ENCODE assay signal across 17 cellular contexts in the genomic region with DNA sequence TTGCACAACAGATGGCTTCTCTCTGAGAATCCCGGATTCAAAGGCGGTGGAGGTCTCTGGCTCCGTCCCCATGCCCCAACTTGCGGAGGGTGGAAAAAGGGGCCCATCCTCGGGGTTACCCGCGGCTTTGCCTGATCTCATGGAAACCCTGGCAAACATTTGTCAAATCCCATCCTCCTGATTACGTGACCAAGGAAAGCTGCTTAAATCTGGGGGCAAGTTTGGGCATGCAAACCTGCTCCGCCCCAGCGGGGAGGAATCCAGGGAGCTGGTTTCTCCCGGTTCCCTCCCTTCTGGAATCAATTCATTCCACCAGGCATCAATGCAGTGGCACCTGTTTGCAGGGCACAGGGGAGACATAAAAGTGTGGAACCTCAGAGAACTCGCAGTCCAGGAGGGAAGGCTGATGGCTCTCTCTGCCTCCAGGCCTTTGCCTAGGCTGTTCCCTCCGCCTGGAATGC. TPM values are rescaled to one million over a fixed set of nuclear protein-coding genes. Genes with fewer than 3 reads are reported as not detected.
DNase-seq lines count a peak whose midpoint lies in the region; ATAC-seq and TF ChIP-seq lines count a peak whose summit lies in the region.
"Had no signal": no experiment of that assay in that cellular context is flagged by ENCODE, and none has a peak within 500 bp of the region (broad histone marks: within the 10 kb centered on the region; RNA-seq: fewer than 3 reads in every experiment).

No MANE protein-coding gene starts in this region.

- no peak for TF ChIP-seq CTCF in esophagus squamous epithelium (IDR thresholded peaks at IDR 0.05)

- POLR2A ChIA-PET in activated CD4-positive, alpha-beta T cell treated with anti-CD3 and anti-CD28 coated beads, Interleukin-2, amount 10 ng/mL, durations not matched to agents 7 days and 5 days (lab: Charles Lee): no interaction called here

- no peak for TF ChIP-seq POLR2A in esophagus squamous epithelium (IDR thresholded peaks at IDR 0.05)

- WGBS in esophagus squamous epithelium, 2 donors: 33 to 61% methylated on average over 4 of the region's 13 CpGs

- peak overlapping the region in 1 of 4 donors; percentile 18 for H3K4me3 ChIP-seq in esophagus squamous epithelium
- H3K4me3 ChIP-seq: GM12878, Peyer's patch, tibial artery had no signal

- ATAC-seq in SK-N-SH treated with all-trans-retinoic acid at 6 μM for 48 hours: no peak
- ATAC-seq: activated T-cell treated with anti-CD3 and anti-CD28 coated beads, Interleukin-2, amount 50 U/mL, for 4 hours; GM12878; naive thymus-derived CD4-positive, alpha-beta T cell; T-helper 17 cell had no signal

- H3K9me3 ChIP-seq in esophagus squamous epithelium: no peaks in the 10 kb centered on the region
- H3K9me3 ChIP-seq: Peyer's patch, tibial artery had no signal

- no peaks in the 10 kb centered on the region for H3K9me3 Mint-ChIP-seq in activated CD4-positive, alpha-beta T cell treated with anti-CD3 and anti-CD28 coated beads, Interleukin-2, amount 10 ng/mL, durations not matched to agents 7 days and 5 days
- H3K9me3 Mint-ChIP-seq: activated T-cell treated with anti-CD3 and anti-CD28 coated beads, Interleukin-2, amount 50 U/mL, for 4 hours; naive thymus-derived CD4-positive, alpha-beta T cell had no signal

- intact Hi-C loops in esophagus squamous epithelium (cut with DNase I): no loop called here

- H3K4me1 ChIP-seq in esophagus squamous epithelium: peaks cover 17 to 63% (median 29%) of the 10 kb centered on the region in 3 donors
- H3K4me1 ChIP-seq: Peyer's patch had no signal

- in situ Hi-C loops in ACHN (cut with HindIII; ENCODE audit: low pct_ligation_motif_present, low pct_unique_long_range_greater_than_20kb, low sequenced_read_pairs): no loop called here

- H3K4me3 Mint-ChIP-seq in activated CD4-positive, alpha-beta T cell treated with anti-CD3 and anti-CD28 coated beads, Interleukin-2, amount 10 ng/mL, durations not matched to agents 7 days and 5 days: no peak overlapping the region
- H3K4me3 Mint-ChIP-seq: activated T-cell treated with anti-CD3 and anti-CD28 coated beads, Interleukin-2, amount 50 U/mL, for 4 hours; naive thymus-derived CD4-positive, alpha-beta T cell; T-helper 17 cell had no signal

- H3K36me3 Mint-ChIP-seq in activated CD4-positive, alpha-beta T cell treated with anti-CD3 and anti-CD28 coated beads, Interleukin-2, amount 10 ng/mL, durations not matched to agents 7 days and 5 days (ENCODE audit: low read depth): no peaks in the 10 kb centered on the region
- H3K36me3 Mint-ChIP-seq: naive thymus-derived CD4-positive, alpha-beta T cell had no signal

- H3K4me1 Mint-ChIP-seq in activated CD4-positive, alpha-beta T cell treated with anti-CD3 and anti-CD28 coated beads, Interleukin-2, amount 10 ng/mL, durations not matched to agents 7 days and 5 days: no peaks in the 10 kb centered on the region
- H3K4me1 Mint-ChIP-seq: T-helper 17 cell had no signal

- peaks cover 4% of the 10 kb centered on the region for H3K27me3 Mint-ChIP-seq in activated CD4-positive, alpha-beta T cell treated with anti-CD3 and anti-CD28 coated beads, Interleukin-2, amount 10 ng/mL, durations not matched to agents 7 days and 5 days

- H3K27ac ChIP-seq in esophagus squamous epithelium: peak overlapping the region; percentile 61 to 89 (median 76)
- H3K27ac ChIP-seq: Peyer's patch, tibial artery had no signal

- no peaks in the 10 kb centered on the region for H3K36me3 ChIP-seq in esophagus squamous epithelium
- H3K36me3 ChIP-seq: Peyer's patch, tibial artery had no signal

- no peak overlapping the region for H3K27ac Mint-ChIP-seq in activated CD4-positive, alpha-beta T cell treated with anti-CD3 and anti-CD28 coated beads, Interleukin-2, amount 10 ng/mL, durations not matched to agents 7 days and 5 days
- H3K27ac Mint-ChIP-seq: T-helper 17 cell had no signal

- H3K27me3 ChIP-seq in esophagus squamous epithelium: peaks cover 0 to 7% (median 0%) of the 10 kb centered on the region in 4 donors
- H3K27me3 ChIP-seq: Peyer's patch had no signal

- DNase-seq in DMS153 (lab: John Stamatoyannopoulos, UW) (peak; percentile 79), NCI-H146 (lab: John Stamatoyannopoulos, UW) (peak; percentile 76), NCI-H748 treated with DMSO at 0.1 percent for 48 hours (lab: John Stamatoyannopoulos, UW) (peak; percentile 50), esophagus squamous epithelium (lab: John Stamatoyannopoulos, UW) (no peak), ACHN (no peak), SK-N-DZ (ENCODE audit: low spot score) (no peak)
- no peak for DNase-seq in activated CD4-positive, alpha-beta T cell treated with anti-CD3 and anti-CD28 coated beads, Interleukin-2, amount 10 ng/mL, durations not matched to agents 7 days and 5 days
- DNase-seq: activated CD4-positive, alpha-beta T cell treated with anti-CD3 and anti-CD28 coated beads, Interleukin-2, amount 50 U/mL, for 1 hour; activated T-cell treated with anti-CD3 and anti-CD28 coated beads, Interleukin-2, amount 50 U/mL, for 4 hours; KBM-7; naive thymus-derived CD4-positive, alpha-beta T cell; NCI-H2029; Peyer's patch; T-helper 17 cell; tibial artery had no signal

- CTCF ChIA-PET in activated CD4-positive, alpha-beta T cell treated with anti-CD3 and anti-CD28 coated beads, Interleukin-2, amount 10 ng/mL, durations not matched to agents 7 days and 5 days (lab: Charles Lee): no interaction called here

TF ChIP-seq in SK-N-SH treated with all-trans-retinoic acid at 6 μM for 48 hours, 23 proteins besides CTCF, POLR2A, EP300 and RAD21:
- TF ChIP-seq TOX (CRISPR knock-in tag; IDR thresholded peaks at IDR 0.05; ENCODE audit: borderline replicate concordance): no peak
- TF ChIP-seq, protein P1, sequence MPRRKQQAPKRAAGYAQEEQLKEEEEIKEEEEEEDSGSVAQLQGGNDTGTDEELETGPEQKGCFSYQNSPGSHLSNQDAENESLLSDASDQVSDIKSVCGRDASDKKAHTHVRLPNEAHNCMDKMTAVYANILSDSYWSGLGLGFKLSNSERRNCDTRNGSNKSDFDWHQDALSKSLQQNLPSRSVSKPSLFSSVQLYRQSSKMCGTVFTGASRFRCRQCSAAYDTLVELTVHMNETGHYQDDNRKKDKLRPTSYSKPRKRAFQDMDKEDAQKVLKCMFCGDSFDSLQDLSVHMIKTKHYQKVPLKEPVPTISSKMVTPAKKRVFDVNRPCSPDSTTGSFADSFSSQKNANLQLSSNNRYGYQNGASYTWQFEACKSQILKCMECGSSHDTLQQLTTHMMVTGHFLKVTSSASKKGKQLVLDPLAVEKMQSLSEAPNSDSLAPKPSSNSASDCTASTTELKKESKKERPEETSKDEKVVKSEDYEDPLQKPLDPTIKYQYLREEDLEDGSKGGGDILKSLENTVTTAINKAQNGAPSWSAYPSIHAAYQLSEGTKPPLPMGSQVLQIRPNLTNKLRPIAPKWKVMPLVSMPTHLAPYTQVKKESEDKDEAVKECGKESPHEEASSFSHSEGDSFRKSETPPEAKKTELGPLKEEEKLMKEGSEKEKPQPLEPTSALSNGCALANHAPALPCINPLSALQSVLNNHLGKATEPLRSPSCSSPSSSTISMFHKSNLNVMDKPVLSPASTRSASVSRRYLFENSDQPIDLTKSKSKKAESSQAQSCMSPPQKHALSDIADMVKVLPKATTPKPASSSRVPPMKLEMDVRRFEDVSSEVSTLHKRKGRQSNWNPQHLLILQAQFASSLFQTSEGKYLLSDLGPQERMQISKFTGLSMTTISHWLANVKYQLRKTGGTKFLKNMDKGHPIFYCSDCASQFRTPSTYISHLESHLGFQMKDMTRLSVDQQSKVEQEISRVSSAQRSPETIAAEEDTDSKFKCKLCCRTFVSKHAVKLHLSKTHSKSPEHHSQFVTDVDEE (CRISPR knock-in tag; IDR thresholded peaks at IDR 0.05): no peak
- no peak for TF ChIP-seq ARNTL (CRISPR knock-in tag; IDR thresholded peaks at IDR 0.05; ENCODE audit: borderline replicate concordance, low read depth)
- no peak for TF ChIP-seq OSR1 (CRISPR knock-in tag; IDR thresholded peaks at IDR 0.05)
- TF ChIP-seq RARB (CRISPR knock-in tag; IDR thresholded peaks at IDR 0.05): no peak
- TF ChIP-seq, protein P2, sequence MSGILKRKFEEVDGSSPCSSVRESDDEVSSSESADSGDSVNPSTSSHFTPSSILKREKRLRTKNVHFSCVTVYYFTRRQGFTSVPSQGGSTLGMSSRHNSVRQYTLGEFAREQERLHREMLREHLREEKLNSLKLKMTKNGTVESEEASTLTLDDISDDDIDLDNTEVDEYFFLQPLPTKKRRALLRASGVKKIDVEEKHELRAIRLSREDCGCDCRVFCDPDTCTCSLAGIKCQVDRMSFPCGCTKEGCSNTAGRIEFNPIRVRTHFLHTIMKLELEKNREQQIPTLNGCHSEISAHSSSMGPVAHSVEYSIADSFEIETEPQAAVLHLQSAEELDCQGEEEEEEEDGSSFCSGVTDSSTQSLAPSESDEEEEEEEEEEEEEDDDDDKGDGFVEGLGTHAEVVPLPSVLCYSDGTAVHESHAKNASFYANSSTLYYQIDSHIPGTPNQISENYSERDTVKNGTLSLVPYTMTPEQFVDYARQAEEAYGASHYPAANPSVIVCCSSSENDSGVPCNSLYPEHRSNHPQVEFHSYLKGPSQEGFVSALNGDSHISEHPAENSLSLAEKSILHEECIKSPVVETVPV (CRISPR knock-in tag; IDR thresholded peaks at IDR 0.05): no peak
- TF ChIP-seq ZNF8 (CRISPR knock-in tag; IDR thresholded peaks at IDR 0.05): no peak

RNA-seq across cellular contexts. Expression of a gene that starts 12.2 kb away (rescaled TPM):
- total RNA-seq in esophagus squamous epithelium: 1 to 10 TPM; 2.8 to 7.5 (median 4.8) TPM
- under 1 TPM in 1 of 2 experiments, not detected in 1; 0.17 TPM for total RNA-seq in activated CD4-positive, alpha-beta T cell treated with anti-CD3 and anti-CD28 coated beads, Interleukin-2, amount 10 ng/mL, durations not matched to agents 7 days and 5 days
- not detected in 2 replicates for polyA plus RNA-seq in SK-N-DZ (2014; cell fraction: cytosol; rRNA removed)
- polyA plus RNA-seq in SK-N-DZ (2014; cell fraction: nucleus; rRNA removed): not detected in 2 replicates
- total RNA-seq: activated T-cell treated with anti-CD3 and anti-CD28 coated beads, Interleukin-2, amount 50 U/mL, for 4 hours; GM12878; T-helper 17 cell had no signal
- polyA plus RNA-seq: GM12878; naive thymus-derived CD4-positive, alpha-beta T cell had no signal

RNA-seq across cellular contexts. Expression of a gene that starts 59.4 kb away (rescaled TPM):
- 100 to 1,000 TPM; 315 to 901 (median 457) TPM for total RNA-seq in esophagus squamous epithelium
- total RNA-seq in activated CD4-positive, alpha-beta T cell treated with anti-CD3 and anti-CD28 coated beads, Interleukin-2, amount 10 ng/mL, durations not matched to agents 7 days and 5 days: 10 to 100 TPM; 17.6 to 20.7 TPM
- 17.7 and 21.6 TPM in 2 replicates for polyA plus RNA-seq in SK-N-DZ (2014; cell fraction: cytosol; rRNA removed)
- polyA plus RNA-seq in SK-N-DZ (2014; cell fraction: nucleus; rRNA removed): 2.6 and 3.6 TPM in 2 replicates

Comparison
In these comparisons a context has a peak if more than half of its experiments do, and no peak if none do; other contexts are left out.
1. DNase-seq: peak in DMS153 (single experiment), NCI-H146 (single experiment) and NCI-H748 treated with DMSO at 0.1 percent for 48 hours (single experiment); none in esophagus squamous epithelium (single experiment), activated CD4-positive, alpha-beta T cell treated with anti-CD3 and anti-CD28 coated beads, Interleukin-2, amount 10 ng/mL, durations not matched to agents 7 days and 5 days (single experiment), ACHN (single experiment) and SK-N-DZ (single experiment).
2. RNA of a gene that starts 59.4 kb away (total RNA-seq): 315 to 901 TPM in esophagus squamous epithelium; 17.6 to 20.7 TPM in activated CD4-positive, alpha-beta T cell treated with anti-CD3 and anti-CD28 coated beads, Interleukin-2, amount 10 ng/mL, durations not matched to agents 7 days and 5 days; every median in the first group is over 10 times any median in the second.